In genomic region chr19:10961763-10962536, GRCh38 we compare ENCODE assay signal across 8 cellular contexts. TPM values are rescaled to one million over a fixed set of nuclear protein-coding genes. Genes with fewer than 3 reads are reported as not detected.
DNase-seq lines count a peak whose midpoint lies in the region; ATAC-seq and TF ChIP-seq lines count a peak whose summit lies in the region.

No MANE protein-coding gene starts in this region.

- DNase-seq in AG08396 (ENCODE audit: low spot score): peak; percentile 26
- DNase-seq in HFFc6: no peak
- DNase-seq in activated naive CD8-positive, alpha-beta T cell treated with anti-CD3 and anti-CD28 coated beads for 36 hours: no peak
- peak; percentile 37 for DNase-seq in kidney tubule cell (ENCODE audit: low spot score)
- no peak for DNase-seq in globus pallidus (ENCODE audit: low spot score)
- no peak for DNase-seq in DMS114 treated with DMSO at 0.1 percent for 48 hours (lab: John Stamatoyannopoulos, UW; ENCODE audit: unreplicated experiment)

- H3K9me3 ChIP-seq in thymus (ENCODE audit: control insufficient read depth): no peaks in the 10 kb centered on the region

- H3K36me3 Mint-ChIP-seq in HFFc6 (ENCODE audit: low read depth): peaks cover 8% of the 10 kb centered on the region; the same call in 1 of the 2 replicates
- H3K36me3 Mint-ChIP-seq in activated naive CD8-positive, alpha-beta T cell treated with anti-CD3 and anti-CD28 coated beads for 36 hours: peaks cover 9% of the 10 kb centered on the region

- peaks cover 37% of the 10 kb centered on the region for H3K4me1 ChIP-seq in thymus (ENCODE audit: control insufficient read depth, insufficient read depth, low read length)

- H3K4me3 Mint-ChIP-seq in HFFc6: peak overlapping the region; percentile 94
- peak overlapping the region; percentile 90 for H3K4me3 Mint-ChIP-seq in activated naive CD8-positive, alpha-beta T cell treated with anti-CD3 and anti-CD28 coated beads for 36 hours

- H3K36me3 ChIP-seq in thymus (ENCODE audit: control insufficient read depth, insufficient read depth): no peaks in the 10 kb centered on the region

- peaks cover 29% of the 10 kb centered on the region for H3K4me1 Mint-ChIP-seq in HFFc6 (ENCODE audit: low read depth)
- H3K4me1 Mint-ChIP-seq in activated naive CD8-positive, alpha-beta T cell treated with anti-CD3 and anti-CD28 coated beads for 36 hours: peaks cover 47% of the 10 kb centered on the region

- no peak for TF ChIP-seq CTCF in HFFc6 (IDR thresholded peaks at IDR 0.05)

- no peaks in the 10 kb centered on the region; the same call in 1 of the 2 replicates for H3K27me3 Mint-ChIP-seq in HFFc6 (ENCODE audit: insufficient read depth)
- H3K27me3 Mint-ChIP-seq in activated naive CD8-positive, alpha-beta T cell treated with anti-CD3 and anti-CD28 coated beads for 36 hours: no peaks in the 10 kb centered on the region

- no peak for ATAC-seq in GM19328 (IDR thresholded peaks at IDR 0.05; ENCODE audit: unreplicated experiment)

- no peaks in the 10 kb centered on the region for H3K9me3 Mint-ChIP-seq in HFFc6
- peaks cover 1% of the 10 kb centered on the region for H3K9me3 Mint-ChIP-seq in activated naive CD8-positive, alpha-beta T cell treated with anti-CD3 and anti-CD28 coated beads for 36 hours

- H3K27ac Mint-ChIP-seq in HFFc6: peak overlapping the region; percentile 91
- H3K27ac Mint-ChIP-seq in activated naive CD8-positive, alpha-beta T cell treated with anti-CD3 and anti-CD28 coated beads for 36 hours: peak overlapping the region; percentile 88

- peak overlapping the region; percentile 72 for H3K4me3 ChIP-seq in thymus (ENCODE audit: low read length)

- WGBS in thymus: 40% methylated on average over 18 of the region's 18 CpGs

- no peaks in the 10 kb centered on the region for H3K27me3 ChIP-seq in thymus (ENCODE audit: control insufficient read depth, insufficient read depth)

- H3K27ac ChIP-seq in thymus (ENCODE audit: low read depth): peak overlapping the region; percentile 85

RNA-seq across cellular contexts. Expression of gene SMARCA4, which starts 1.1 kb away (rescaled TPM):
- 100 to 1,000 TPM; 105 to 116 (median 114) TPM for total RNA-seq in HFFc6 (2021; fragmentation: NEBNext Ultra II Directional; extraction: Animal tissue kit (Norgen Biotek cat#: 25700))
- 100 to 1,000 TPM; 108 to 109 TPM for total RNA-seq in activated naive CD8-positive, alpha-beta T cell treated with anti-CD3 and anti-CD28 coated beads for 36 hours
- 88.0 TPM for polyA plus RNA-seq in thymus

RNA-seq across cellular contexts. Expression of gene TIMM29, which starts 33.3 kb away (rescaled TPM):
- 10 to 100 TPM; 18.0 to 25.0 (median 20.6) TPM for total RNA-seq in HFFc6 (2021; fragmentation: NEBNext Ultra II Directional; extraction: Animal tissue kit (Norgen Biotek cat#: 25700))
- total RNA-seq in activated naive CD8-positive, alpha-beta T cell treated with anti-CD3 and anti-CD28 coated beads for 36 hours: 10 to 100 TPM; 17.6 to 19.0 TPM
- 24.0 TPM for polyA plus RNA-seq in thymus

RNA-seq across cellular contexts. Expression of gene YIPF2, which starts 33.5 kb away (rescaled TPM):
- 100 to 1,000 TPM in 1 of 6 experiments, 10 to 100 TPM in 5; 78.7 to 105 (median 83.3) TPM for total RNA-seq in HFFc6 (2021; fragmentation: NEBNext Ultra II Directional; extraction: Animal tissue kit (Norgen Biotek cat#: 25700))
- 10 to 100 TPM; 22.3 to 24.0 TPM for total RNA-seq in activated naive CD8-positive, alpha-beta T cell treated with anti-CD3 and anti-CD28 coated beads for 36 hours
- 40.2 TPM for polyA plus RNA-seq in thymus

Comparison
In these comparisons a context has a peak if more than half of its experiments do, and no peak if none do; other contexts are left out.
1. DNase-seq: peak in AG08396 (single experiment) and kidney tubule cell (single experiment); none in HFFc6 (single experiment), activated naive CD8-positive, alpha-beta T cell treated with anti-CD3 and anti-CD28 coated beads for 36 hours (single experiment), globus pallidus (single experiment) and DMS114 treated with DMSO at 0.1 percent for 48 hours (single experiment).